1 cellular context compared by ENCODE assay signal in the genomic region with DNA sequence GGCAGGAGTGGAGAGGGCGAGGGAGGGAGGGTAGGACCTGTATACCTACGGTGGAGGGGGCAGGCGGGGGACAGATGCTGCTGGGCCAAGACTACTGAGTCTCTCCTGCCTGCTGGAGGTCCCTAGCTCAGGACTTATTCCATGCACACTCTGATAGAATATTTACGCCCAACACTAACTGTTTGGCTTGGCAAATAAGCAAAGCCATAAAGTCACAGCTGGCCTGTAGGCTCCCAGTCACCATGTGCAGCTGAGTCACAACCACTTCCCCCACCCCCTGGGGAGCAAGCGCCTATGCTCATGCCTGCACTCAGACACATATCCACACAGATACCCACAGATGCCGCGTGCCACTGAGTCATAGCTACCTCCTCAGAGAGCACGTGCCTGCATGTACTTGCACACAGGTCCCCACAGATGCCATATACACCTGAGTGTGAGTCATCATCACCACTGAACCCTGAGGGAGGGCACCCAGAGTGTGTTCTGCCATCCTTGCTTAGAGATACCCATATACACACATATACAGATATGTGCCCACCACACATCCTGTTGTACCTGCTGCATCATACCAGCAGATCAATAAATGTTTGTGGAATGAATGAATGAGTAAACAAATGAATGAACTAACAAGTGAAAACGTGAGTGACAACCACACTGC.
TF ChIP-seq lines count a peak whose summit lies in the region.

No MANE protein-coding gene starts in this region.

TF ChIP-seq in GM12878, 131 proteins besides CTCF, POLR2A, EP300 and RAD21 (continued from another document and continues in another):
- TF ChIP-seq, protein P1, sequence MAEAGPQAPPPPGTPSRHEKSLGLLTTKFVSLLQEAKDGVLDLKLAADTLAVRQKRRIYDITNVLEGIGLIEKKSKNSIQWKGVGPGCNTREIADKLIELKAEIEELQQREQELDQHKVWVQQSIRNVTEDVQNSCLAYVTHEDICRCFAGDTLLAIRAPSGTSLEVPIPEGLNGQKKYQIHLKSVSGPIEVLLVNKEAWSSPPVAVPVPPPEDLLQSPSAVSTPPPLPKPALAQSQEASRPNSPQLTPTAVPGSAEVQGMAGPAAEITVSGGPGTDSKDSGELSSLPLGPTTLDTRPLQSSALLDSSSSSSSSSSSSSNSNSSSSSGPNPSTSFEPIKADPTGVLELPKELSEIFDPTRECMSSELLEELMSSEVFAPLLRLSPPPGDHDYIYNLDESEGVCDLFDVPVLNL (IDR thresholded peaks at IDR 0.05; ENCODE audit: low read depth, low read length), result no peak
- no peak for TF ChIP-seq YBX1 (IDR thresholded peaks at IDR 0.05)
- TF ChIP-seq, protein P2, sequence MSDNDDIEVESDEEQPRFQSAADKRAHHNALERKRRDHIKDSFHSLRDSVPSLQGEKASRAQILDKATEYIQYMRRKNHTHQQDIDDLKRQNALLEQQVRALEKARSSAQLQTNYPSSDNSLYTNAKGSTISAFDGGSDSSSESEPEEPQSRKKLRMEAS (IDR thresholded peaks at IDR 0.05; ENCODE audit: low read depth, low read length), result peak; percentile 65
- TF ChIP-seq TCF3 (IDR thresholded peaks at IDR 0.05; ENCODE audit: borderline replicate concordance, insufficient read depth, low read depth, low read length), result peak; percentile 88
- no peak for TF ChIP-seq CHD1 (IDR thresholded peaks at IDR 0.05; ENCODE audit: low read depth, low read length)
- TF ChIP-seq SREBF1 (IDR thresholded peaks at IDR 0.05; ENCODE audit: low read length), result no peak
- no peak for TF ChIP-seq HCFC1 (IDR thresholded peaks at IDR 0.05; ENCODE audit: low read length)
- TF ChIP-seq HDAC6 (IDR thresholded peaks at IDR 0.05; ENCODE audit: unreplicated experiment), result no peak
- TF ChIP-seq, protein P3, sequence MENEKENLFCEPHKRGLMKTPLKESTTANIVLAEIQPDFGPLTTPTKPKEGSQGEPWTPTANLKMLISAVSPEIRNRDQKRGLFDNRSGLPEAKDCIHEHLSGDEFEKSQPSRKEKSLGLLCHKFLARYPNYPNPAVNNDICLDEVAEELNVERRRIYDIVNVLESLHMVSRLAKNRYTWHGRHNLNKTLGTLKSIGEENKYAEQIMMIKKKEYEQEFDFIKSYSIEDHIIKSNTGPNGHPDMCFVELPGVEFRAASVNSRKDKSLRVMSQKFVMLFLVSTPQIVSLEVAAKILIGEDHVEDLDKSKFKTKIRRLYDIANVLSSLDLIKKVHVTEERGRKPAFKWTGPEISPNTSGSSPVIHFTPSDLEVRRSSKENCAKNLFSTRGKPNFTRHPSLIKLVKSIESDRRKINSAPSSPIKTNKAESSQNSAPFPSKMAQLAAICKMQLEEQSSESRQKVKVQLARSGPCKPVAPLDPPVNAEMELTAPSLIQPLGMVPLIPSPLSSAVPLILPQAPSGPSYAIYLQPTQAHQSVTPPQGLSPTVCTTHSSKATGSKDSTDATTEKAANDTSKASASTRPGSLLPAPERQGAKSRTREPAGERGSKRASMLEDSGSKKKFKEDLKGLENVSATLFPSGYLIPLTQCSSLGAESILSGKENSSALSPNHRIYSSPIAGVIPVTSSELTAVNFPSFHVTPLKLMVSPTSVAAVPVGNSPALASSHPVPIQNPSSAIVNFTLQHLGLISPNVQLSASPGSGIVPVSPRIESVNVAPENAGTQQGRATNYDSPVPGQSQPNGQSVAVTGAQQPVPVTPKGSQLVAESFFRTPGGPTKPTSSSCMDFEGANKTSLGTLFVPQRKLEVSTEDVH (IDR thresholded peaks at IDR 0.05; ENCODE audit: low read depth, partially characterized antibody), result no peak
- TF ChIP-seq MYB (IDR thresholded peaks at IDR 0.05; ENCODE audit: borderline replicate concordance, low read depth, low read length), result no peak
- TF ChIP-seq EGR1 (IDR thresholded peaks at IDR 0.05; ENCODE audit: borderline replicate concordance in 1 of 2, low read depth in 2 of 2, low read length in 2 of 2), result no peak
- TF ChIP-seq RBBP5 (conservative IDR thresholded peaks at IDR 0.05), result no peak
- TF ChIP-seq RELA (IDR thresholded peaks at IDR 0.05; ENCODE audit: borderline replicate concordance, partially characterized antibody), result no peak
- TF ChIP-seq, protein P4, sequence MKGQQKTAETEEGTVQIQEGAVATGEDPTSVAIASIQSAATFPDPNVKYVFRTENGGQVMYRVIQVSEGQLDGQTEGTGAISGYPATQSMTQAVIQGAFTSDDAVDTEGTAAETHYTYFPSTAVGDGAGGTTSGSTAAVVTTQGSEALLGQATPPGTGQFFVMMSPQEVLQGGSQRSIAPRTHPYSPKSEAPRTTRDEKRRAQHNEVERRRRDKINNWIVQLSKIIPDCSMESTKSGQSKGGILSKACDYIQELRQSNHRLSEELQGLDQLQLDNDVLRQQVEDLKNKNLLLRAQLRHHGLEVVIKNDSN (IDR thresholded peaks at IDR 0.05; ENCODE audit: borderline replicate concordance, extremely low read length, insufficient read depth, low read depth, low read length), result peak; percentile 56
- TF ChIP-seq, protein P5, sequence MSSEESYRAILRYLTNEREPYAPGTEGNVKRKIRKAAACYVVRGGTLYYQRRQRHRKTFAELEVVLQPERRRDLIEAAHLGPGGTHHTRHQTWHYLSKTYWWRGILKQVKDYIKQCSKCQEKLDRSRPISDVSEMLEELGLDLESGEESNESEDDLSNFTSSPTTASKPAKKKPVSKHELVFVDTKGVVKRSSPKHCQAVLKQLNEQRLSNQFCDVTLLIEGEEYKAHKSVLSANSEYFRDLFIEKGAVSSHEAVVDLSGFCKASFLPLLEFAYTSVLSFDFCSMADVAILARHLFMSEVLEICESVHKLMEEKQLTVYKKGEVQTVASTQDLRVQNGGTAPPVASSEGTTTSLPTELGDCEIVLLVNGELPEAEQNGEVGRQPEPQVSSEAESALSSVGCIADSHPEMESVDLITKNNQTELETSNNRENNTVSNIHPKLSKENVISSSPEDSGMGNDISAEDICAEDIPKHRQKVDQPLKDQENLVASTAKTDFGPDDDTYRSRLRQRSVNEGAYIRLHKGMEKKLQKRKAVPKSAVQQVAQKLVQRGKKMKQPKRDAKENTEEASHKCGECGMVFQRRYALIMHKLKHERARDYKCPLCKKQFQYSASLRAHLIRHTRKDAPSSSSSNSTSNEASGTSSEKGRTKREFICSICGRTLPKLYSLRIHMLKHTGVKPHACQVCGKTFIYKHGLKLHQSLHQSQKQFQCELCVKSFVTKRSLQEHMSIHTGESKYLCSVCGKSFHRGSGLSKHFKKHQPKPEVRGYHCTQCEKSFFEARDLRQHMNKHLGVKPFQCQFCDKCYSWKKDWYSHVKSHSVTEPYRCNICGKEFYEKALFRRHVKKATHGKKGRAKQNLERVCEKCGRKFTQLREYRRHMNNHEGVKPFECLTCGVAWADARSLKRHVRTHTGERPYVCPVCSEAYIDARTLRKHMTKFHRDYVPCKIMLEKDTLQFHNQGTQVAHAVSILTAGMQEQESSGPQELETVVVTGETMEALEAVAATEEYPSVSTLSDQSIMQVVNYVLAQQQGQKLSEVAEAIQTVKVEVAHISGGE (CRISPR knock-in tag; IDR thresholded peaks at IDR 0.05), result no peak
- no peak for TF ChIP-seq KAT2A (conservative IDR thresholded peaks at IDR 0.05; ENCODE audit: control insufficient read depth, low read depth, low read length)
- TF ChIP-seq, protein P6, sequence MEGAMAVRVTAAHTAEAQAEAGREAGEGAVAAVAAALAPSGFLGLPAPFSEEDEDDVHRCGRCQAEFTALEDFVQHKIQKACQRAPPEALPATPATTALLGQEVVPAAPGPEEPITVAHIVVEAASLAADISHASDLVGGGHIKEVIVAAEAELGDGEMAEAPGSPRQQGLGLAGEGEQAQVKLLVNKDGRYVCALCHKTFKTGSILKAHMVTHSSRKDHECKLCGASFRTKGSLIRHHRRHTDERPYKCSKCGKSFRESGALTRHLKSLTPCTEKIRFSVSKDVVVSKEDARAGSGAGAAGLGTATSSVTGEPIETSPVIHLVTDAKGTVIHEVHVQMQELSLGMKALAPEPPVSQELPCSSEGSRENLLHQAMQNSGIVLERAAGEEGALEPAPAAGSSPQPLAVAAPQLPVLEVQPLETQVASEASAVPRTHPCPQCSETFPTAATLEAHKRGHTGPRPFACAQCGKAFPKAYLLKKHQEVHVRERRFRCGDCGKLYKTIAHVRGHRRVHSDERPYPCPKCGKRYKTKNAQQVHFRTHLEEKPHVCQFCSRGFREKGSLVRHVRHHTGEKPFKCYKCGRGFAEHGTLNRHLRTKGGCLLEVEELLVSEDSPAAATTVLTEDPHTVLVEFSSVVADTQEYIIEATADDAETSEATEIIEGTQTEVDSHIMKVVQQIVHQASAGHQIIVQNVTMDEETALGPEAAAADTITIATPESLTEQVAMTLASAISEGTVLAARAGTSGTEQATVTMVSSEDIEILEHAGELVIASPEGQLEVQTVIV (IDR thresholded peaks at IDR 0.05; ENCODE audit: borderline replicate concordance, partially characterized antibody), result no peak
- no peak for TF ChIP-seq SMC3 (IDR thresholded peaks at IDR 0.05; ENCODE audit: borderline replicate concordance, low read length)
- TF ChIP-seq, protein P7, sequence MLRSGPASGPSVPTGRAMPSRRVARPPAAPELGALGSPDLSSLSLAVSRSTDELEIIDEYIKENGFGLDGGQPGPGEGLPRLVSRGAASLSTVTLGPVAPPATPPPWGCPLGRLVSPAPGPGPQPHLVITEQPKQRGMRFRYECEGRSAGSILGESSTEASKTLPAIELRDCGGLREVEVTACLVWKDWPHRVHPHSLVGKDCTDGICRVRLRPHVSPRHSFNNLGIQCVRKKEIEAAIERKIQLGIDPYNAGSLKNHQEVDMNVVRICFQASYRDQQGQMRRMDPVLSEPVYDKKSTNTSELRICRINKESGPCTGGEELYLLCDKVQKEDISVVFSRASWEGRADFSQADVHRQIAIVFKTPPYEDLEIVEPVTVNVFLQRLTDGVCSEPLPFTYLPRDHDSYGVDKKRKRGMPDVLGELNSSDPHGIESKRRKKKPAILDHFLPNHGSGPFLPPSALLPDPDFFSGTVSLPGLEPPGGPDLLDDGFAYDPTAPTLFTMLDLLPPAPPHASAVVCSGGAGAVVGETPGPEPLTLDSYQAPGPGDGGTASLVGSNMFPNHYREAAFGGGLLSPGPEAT (IDR thresholded peaks at IDR 0.05; ENCODE audit: low read depth), result no peak
- TF ChIP-seq NR2C2 (IDR thresholded peaks at IDR 0.05; ENCODE audit: borderline replicate concordance, control insufficient read depth, insufficient read length, low read depth), result no peak
- TF ChIP-seq PAX5 (IDR thresholded peaks at IDR 0.05; ENCODE audit: borderline replicate concordance, low read depth, low read length), result peak; percentile 37; the same call in 1 of the 2 replicates
- no peak for TF ChIP-seq GABPA (IDR thresholded peaks at IDR 0.05; ENCODE audit: low read depth)
- TF ChIP-seq, protein P8, sequence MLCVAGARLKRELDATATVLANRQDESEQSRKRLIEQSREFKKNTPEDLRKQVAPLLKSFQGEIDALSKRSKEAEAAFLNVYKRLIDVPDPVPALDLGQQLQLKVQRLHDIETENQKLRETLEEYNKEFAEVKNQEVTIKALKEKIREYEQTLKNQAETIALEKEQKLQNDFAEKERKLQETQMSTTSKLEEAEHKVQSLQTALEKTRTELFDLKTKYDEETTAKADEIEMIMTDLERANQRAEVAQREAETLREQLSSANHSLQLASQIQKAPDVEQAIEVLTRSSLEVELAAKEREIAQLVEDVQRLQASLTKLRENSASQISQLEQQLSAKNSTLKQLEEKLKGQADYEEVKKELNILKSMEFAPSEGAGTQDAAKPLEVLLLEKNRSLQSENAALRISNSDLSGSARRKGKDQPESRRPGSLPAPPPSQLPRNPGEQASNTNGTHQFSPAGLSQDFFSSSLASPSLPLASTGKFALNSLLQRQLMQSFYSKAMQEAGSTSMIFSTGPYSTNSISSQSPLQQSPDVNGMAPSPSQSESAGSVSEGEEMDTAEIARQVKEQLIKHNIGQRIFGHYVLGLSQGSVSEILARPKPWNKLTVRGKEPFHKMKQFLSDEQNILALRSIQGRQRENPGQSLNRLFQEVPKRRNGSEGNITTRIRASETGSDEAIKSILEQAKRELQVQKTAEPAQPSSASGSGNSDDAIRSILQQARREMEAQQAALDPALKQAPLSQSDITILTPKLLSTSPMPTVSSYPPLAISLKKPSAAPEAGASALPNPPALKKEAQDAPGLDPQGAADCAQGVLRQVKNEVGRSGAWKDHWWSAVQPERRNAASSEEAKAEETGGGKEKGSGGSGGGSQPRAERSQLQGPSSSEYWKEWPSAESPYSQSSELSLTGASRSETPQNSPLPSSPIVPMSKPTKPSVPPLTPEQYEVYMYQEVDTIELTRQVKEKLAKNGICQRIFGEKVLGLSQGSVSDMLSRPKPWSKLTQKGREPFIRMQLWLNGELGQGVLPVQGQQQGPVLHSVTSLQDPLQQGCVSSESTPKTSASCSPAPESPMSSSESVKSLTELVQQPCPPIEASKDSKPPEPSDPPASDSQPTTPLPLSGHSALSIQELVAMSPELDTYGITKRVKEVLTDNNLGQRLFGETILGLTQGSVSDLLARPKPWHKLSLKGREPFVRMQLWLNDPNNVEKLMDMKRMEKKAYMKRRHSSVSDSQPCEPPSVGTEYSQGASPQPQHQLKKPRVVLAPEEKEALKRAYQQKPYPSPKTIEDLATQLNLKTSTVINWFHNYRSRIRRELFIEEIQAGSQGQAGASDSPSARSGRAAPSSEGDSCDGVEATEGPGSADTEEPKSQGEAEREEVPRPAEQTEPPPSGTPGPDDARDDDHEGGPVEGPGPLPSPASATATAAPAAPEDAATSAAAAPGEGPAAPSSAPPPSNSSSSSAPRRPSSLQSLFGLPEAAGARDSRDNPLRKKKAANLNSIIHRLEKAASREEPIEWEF (IDR thresholded peaks at IDR 0.05; ENCODE audit: insufficient replicate concordance, low read depth, low read length), result no peak
- no peak for TF ChIP-seq SREBF2 (IDR thresholded peaks at IDR 0.05; ENCODE audit: low read length)
- peak; percentile 46; the same call in 1 of the 2 replicates for TF ChIP-seq BACH1 (IDR thresholded peaks at IDR 0.05; ENCODE audit: borderline replicate concordance)
- no peak for TF ChIP-seq DPF2 (IDR thresholded peaks at IDR 0.05)
- no peak for TF ChIP-seq WRNIP1 (IDR thresholded peaks at IDR 0.05; ENCODE audit: borderline replicate concordance, low read depth, low read length)
- TF ChIP-seq NFXL1 (IDR thresholded peaks at IDR 0.05; ENCODE audit: borderline replicate concordance), result no peak
- TF ChIP-seq EED (IDR thresholded peaks at IDR 0.05; ENCODE audit: low read depth), result no peak
- TF ChIP-seq JUNB (IDR thresholded peaks at IDR 0.05), result peak; percentile 58
- TF ChIP-seq SP1 (IDR thresholded peaks at IDR 0.05; ENCODE audit: low read depth, low read length), result no peak
